Comparison of ENCODE assay signal across 1 cellular context in the genomic region with DNA sequence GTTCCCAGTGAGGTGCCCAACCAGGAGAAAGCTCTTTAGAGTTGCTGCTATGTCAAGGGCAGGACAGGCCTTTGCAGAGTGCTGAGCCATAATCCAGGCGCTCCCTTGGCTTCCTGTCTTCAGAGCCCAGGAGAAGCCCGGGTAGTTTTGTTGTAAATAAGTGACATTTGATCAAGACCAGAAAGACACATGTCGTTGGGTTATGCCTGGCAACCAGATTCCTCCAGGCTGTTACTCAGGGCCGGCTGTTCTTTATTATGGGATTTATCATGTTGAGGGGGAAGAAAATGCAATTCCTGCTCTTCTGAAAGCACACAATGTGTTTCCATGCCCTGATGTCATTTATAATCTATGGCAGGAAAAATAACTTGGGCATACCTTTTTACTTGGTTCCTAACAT.
TF ChIP-seq lines count a peak whose summit lies in the region.

No MANE protein-coding gene starts in this region.

TF ChIP-seq in GM12878, 131 proteins besides CTCF, POLR2A, EP300 and RAD21:
- no peak for TF ChIP-seq JUND (IDR thresholded peaks at IDR 0.05; ENCODE audit: low read depth, low read length)
- no peak for TF ChIP-seq ESRRA (IDR thresholded peaks at IDR 0.05; ENCODE audit: low read length)
- no peak for TF ChIP-seq TARDBP (IDR thresholded peaks at IDR 0.05; ENCODE audit: borderline replicate concordance)
- no peak for TF ChIP-seq MLLT1 (IDR thresholded peaks at IDR 0.05)
- no peak for TF ChIP-seq ZNF592 (IDR thresholded peaks at IDR 0.05)
- no peak for TF ChIP-seq ZNF24 (IDR thresholded peaks at IDR 0.05)
- TF ChIP-seq IRF4 (IDR thresholded peaks at IDR 0.05; ENCODE audit: low read depth, low read length) = no peak
- TF ChIP-seq ZNF274 (IDR thresholded peaks at IDR 0.05; ENCODE audit: insufficient read depth, insufficient read length) = no peak
- TF ChIP-seq IKZF2 (IDR thresholded peaks at IDR 0.05) = no peak
- no peak for TF ChIP-seq JUNB (IDR thresholded peaks at IDR 0.05)
- TF ChIP-seq SREBF2 (IDR thresholded peaks at IDR 0.05; ENCODE audit: low read length) = no peak
- no peak for TF ChIP-seq HDAC2 (IDR thresholded peaks at IDR 0.05)
- TF ChIP-seq CBX5 (IDR thresholded peaks at IDR 0.05; ENCODE audit: low read depth) = no peak
- TF ChIP-seq NFXL1 (IDR thresholded peaks at IDR 0.05; ENCODE audit: borderline replicate concordance) = no peak
- TF ChIP-seq CHD4 (IDR thresholded peaks at IDR 0.05) = no peak
- no peak for TF ChIP-seq DPF2 (IDR thresholded peaks at IDR 0.05)
- no peak for TF ChIP-seq ATF3 (IDR thresholded peaks at IDR 0.05; ENCODE audit: borderline replicate concordance, extremely low read depth, low read depth, low read length)
TF ChIP-seq in GM12878: peak in this region for 0.
